ENCODE assay signal across 19 cellular contexts in the genomic region with DNA sequence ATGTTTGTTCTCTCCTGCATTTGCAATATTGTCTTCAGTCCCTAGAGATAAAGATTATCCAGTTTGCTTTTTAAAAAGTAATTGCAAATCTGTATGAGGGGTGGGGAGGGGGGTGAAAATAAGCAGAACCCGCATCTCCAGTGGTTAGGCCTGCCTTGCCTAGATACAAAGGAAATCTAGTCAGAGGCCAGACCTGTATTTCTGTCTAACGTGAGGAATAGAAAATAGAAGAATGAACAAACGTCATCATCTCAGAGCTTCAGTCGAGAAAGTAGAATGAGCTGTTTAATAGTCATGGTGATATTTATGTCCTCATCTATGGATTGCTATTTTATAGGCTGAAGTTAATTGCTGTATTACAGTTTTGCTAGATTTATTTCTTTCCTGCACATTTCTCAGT.
DNase-seq lines count a peak whose midpoint lies in the region; ATAC-seq and TF ChIP-seq lines count a peak whose summit lies in the region.
"Had no signal": no experiment of that assay in that cellular context is flagged by ENCODE, and none has a peak within 500 bp of the region (broad histone marks: within the 10 kb centered on the region; RNA-seq: fewer than 3 reads in every experiment).

No MANE protein-coding gene starts in this region.

- H3K36me3 ChIP-seq in PC-3 (ENCODE audit: low read depth, low read length) (no peaks in the 10 kb centered on the region), endodermal cell (ENCODE audit: control insufficient read depth, insufficient read depth, low read length) (no peaks in the 10 kb centered on the region), sigmoid colon (no peaks in the 10 kb centered on the region)
- H3K36me3 ChIP-seq in effector memory CD4-positive, alpha-beta T cell (ENCODE audit: control insufficient read depth, insufficient read depth, low read length), result no peaks in the 10 kb centered on the region
- H3K36me3 ChIP-seq: MG63, Peyer's patch had no signal

- no peaks in the 10 kb centered on the region for H3K27me3 ChIP-seq in PC-3 (ENCODE audit: low read length)
- no peaks in the 10 kb centered on the region for H3K27me3 ChIP-seq in endodermal cell (ENCODE audit: control insufficient read depth, insufficient read depth, low read length, poor library complexity, severe bottlenecking)
- no peaks in the 10 kb centered on the region for H3K27me3 ChIP-seq in effector memory CD4-positive, alpha-beta T cell (replicated peaks; ENCODE audit: control insufficient read depth, insufficient read depth, low read length, poor library complexity, severe bottlenecking)
- H3K27me3 ChIP-seq in sigmoid colon, result no peaks in the 10 kb centered on the region
- H3K27me3 ChIP-seq: MG63, Peyer's patch had no signal

- H3K27ac Mint-ChIP-seq in endodermal cell (no peak overlapping the region), nephron (peak overlapping the region; percentile 13 to 72 (median 55))

- intact Hi-C loops in PC-3 (cut with micrococcal nuclease) (no loop called here), sigmoid colon (cut with DNase I) (no loop called here)

- no peak for TF ChIP-seq EP300 in sigmoid colon (IDR thresholded peaks at IDR 0.05)

- no peaks in the 10 kb centered on the region for H3K9me3 ChIP-seq in PC-3 (ENCODE audit: low read length)
- H3K9me3 ChIP-seq in endodermal cell (ENCODE audit: control insufficient read depth, low read length), result no peaks in the 10 kb centered on the region
- no peaks in the 10 kb centered on the region for H3K9me3 ChIP-seq in effector memory CD4-positive, alpha-beta T cell (ENCODE audit: control insufficient read depth, low read length)
- no peaks in the 10 kb centered on the region for H3K9me3 ChIP-seq in sigmoid colon
- H3K9me3 ChIP-seq: Caco-2, MG63, Peyer's patch had no signal

- 65 to 69% methylated on average over 4 of the region's 4 CpGs for WGBS in endodermal cell (ENCODE audit: insufficient coverage in 1 of 2, insufficient read length in 1 of 2), 2 experiments
- 63 to 89% methylated on average over 4 of the region's 4 CpGs for WGBS in sigmoid colon, 2 donors

- CTCF ChIA-PET in PC-3 (lab: Charles Lee), result no interaction called here

- no peaks in the 10 kb centered on the region for H3K9me3 Mint-ChIP-seq in endodermal cell
- no peaks in the 10 kb centered on the region for H3K9me3 Mint-ChIP-seq in nephron

- TF ChIP-seq POLR2A in sigmoid colon (IDR thresholded peaks at IDR 0.05), result no peak

- POLR2A ChIA-PET in PC-3 (lab: Charles Lee; ENCODE audit: unreplicated experiment), result no interaction called here

- no peaks in the 10 kb centered on the region for H3K79me2 ChIP-seq in PC-3 (ENCODE audit: low read length)

- H3K4me1 ChIP-seq in PC-3 (ENCODE audit: insufficient read depth, low read length) (peaks cover 10% of the 10 kb centered on the region), endodermal cell (ENCODE audit: control insufficient read depth, insufficient read depth, low read length) (no peaks in the 10 kb centered on the region), sigmoid colon (no peaks in the 10 kb centered on the region)
- no peaks in the 10 kb centered on the region for H3K4me1 ChIP-seq in effector memory CD4-positive, alpha-beta T cell (ENCODE audit: control insufficient read depth, insufficient read depth, low read length, poor library complexity, severe bottlenecking)
- H3K4me1 ChIP-seq: Peyer's patch had no signal

- DNase-seq in D341Med (ENCODE audit: low spot score) (peak; percentile 51), PC-3 (no peak), endodermal cell (no peak), sigmoid colon (no peak)
- no peak for DNase-seq in effector memory CD4-positive, alpha-beta T cell
- DNase-seq: Caco-2, DMS79, GDM1, MG63, NCI-H1092 treated with DMSO at 0.1 percent for 48 hours, NCI-H187 treated with DMSO at 0.1 percent for 48 hours, NCI-H510A, NCI-H82, Peyer's patch, SHP77 treated with DMSO at 0.1 percent for 48 hours had no signal

- H3K4me1 Mint-ChIP-seq in endodermal cell, result no peaks in the 10 kb centered on the region
- peaks cover 15% of the 10 kb centered on the region for H3K4me1 Mint-ChIP-seq in nephron

- H3K4me3 ChIP-seq in PC-3 (ENCODE audit: low read length) (no peak overlapping the region), endodermal cell (ENCODE audit: low read length) (no peak overlapping the region), sigmoid colon (no peak overlapping the region)
- H3K4me3 ChIP-seq in effector memory CD4-positive, alpha-beta T cell (ENCODE audit: insufficient read depth, low read depth, low read length, poor library complexity, severe bottlenecking), result no peak overlapping the region
- H3K4me3 ChIP-seq: MG63, Peyer's patch had no signal

- no peaks in the 10 kb centered on the region for H4K20me1 ChIP-seq in PC-3 (ENCODE audit: low read length)

- BruUV-seq in PC-3 (replicated peaks; lab: Mats Ljungman, UMichigan), result no TSS peak

- H3K27me3 Mint-ChIP-seq in endodermal cell (ENCODE audit: insufficient read depth) (no peaks in the 10 kb centered on the region), nephron (ENCODE audit: low read depth) (no peaks in the 10 kb centered on the region)

- H3K4me3 Mint-ChIP-seq in endodermal cell (no peak overlapping the region), nephron (no peak overlapping the region)

- no peak overlapping the region for H3K27ac ChIP-seq in PC-3 (ENCODE audit: low read length)
- H3K27ac ChIP-seq in endodermal cell (ENCODE audit: low read depth, low read length), result peak overlapping the region; percentile 84
- no peak overlapping the region for H3K27ac ChIP-seq in effector memory CD4-positive, alpha-beta T cell (ENCODE audit: insufficient read depth, low read length, poor library complexity, severe bottlenecking)
- no peak overlapping the region for H3K27ac ChIP-seq in sigmoid colon
- H3K27ac ChIP-seq: KMS-11, Peyer's patch had no signal

- H2AFZ ChIP-seq in PC-3 (ENCODE audit: low read length), result no peak overlapping the region

- H3K9me2 ChIP-seq in PC-3 (replicated peaks; ENCODE audit: low read length), result no peaks in the 10 kb centered on the region

- no peaks in the 10 kb centered on the region for H3F3A ChIP-seq in PC-3 (ENCODE audit: low read length, unreplicated experiment)

- H3K9ac ChIP-seq in PC-3 (ENCODE audit: low read length), result no peak overlapping the region
- no peak overlapping the region for H3K9ac ChIP-seq in endodermal cell (ENCODE audit: extremely low read depth, low read length, poor library complexity, severe bottlenecking)
- H3K9ac ChIP-seq: KMS-11 had no signal

- 0 out of 2 replicates have a peak overlapping the region, but pooled peaks have one; percentile 2 for H3K4me2 ChIP-seq in PC-3 (ENCODE audit: low read length)
- H3K4me2 ChIP-seq: KMS-11 had no signal

- H3K36me3 Mint-ChIP-seq in endodermal cell (ENCODE audit: low read depth), result no peaks in the 10 kb centered on the region
- H3K36me3 Mint-ChIP-seq in nephron (ENCODE audit: low read depth), result peaks cover 43% of the 10 kb centered on the region

- ATAC-seq in PC-3, result no peak
- no peak for ATAC-seq in HG03196 (IDR thresholded peaks at IDR 0.05; ENCODE audit: unreplicated experiment)
- no peak for ATAC-seq in HG03460 (IDR thresholded peaks at IDR 0.05; ENCODE audit: unreplicated experiment)

- TF ChIP-seq CTCF in PC-3 (conservative IDR thresholded peaks at IDR 0.05; ENCODE audit: low read depth, low read length) (no peak), endodermal cell (conservative IDR thresholded peaks at IDR 0.05) (no peak), nephron (IDR thresholded peaks at IDR 0.05; ENCODE audit: unreplicated experiment in 3 of 3) (no peak), sigmoid colon (IDR thresholded peaks at IDR 0.05) (no peak)
